In genomic region chr13:82800391-82800790, GRCh38 we compare ENCODE assay signal across 31 cellular contexts.
A peak's percentile ranks its signal among the peaks of the same experiment; 100 is the strongest.
DNase-seq lines count a peak whose midpoint lies in the region; ATAC-seq and TF ChIP-seq lines count a peak whose summit lies in the region.
"Had no signal": no experiment of that assay in that cellular context is flagged by ENCODE, and none has a peak within 500 bp of the region (broad histone marks: within the 10 kb centered on the region; RNA-seq: fewer than 3 reads in every experiment).

No MANE protein-coding gene starts in this region.

- 50% methylated on average over 2 of the region's 2 CpGs for WGBS in mammary epithelial cell (ENCODE audit: low coverage, missing lambda C conversion rate)
- 42 to 83% methylated on average over 2 of the region's 2 CpGs for WGBS in gastroesophageal sphincter (ENCODE audit: low coverage in 1 of 2), 2 donors

- H3K4me3 ChIP-seq in mammary epithelial cell (replicated peaks in 1 of 3; ENCODE audit: insufficient read depth in 1 of 3, low read depth in 2 of 3, low read length in 3 of 3) (no peak overlapping the region), breast epithelium (no peak overlapping the region), fibroblast of mammary gland (ENCODE audit: control insufficient read depth, low read depth, low read length) (no peak overlapping the region), gastroesophageal sphincter (no peak overlapping the region)
- H3K4me3 ChIP-seq in effector memory CD4-positive, alpha-beta T cell (ENCODE audit: insufficient read depth, low read depth, low read length, poor library complexity, severe bottlenecking) = no peak overlapping the region
- H3K4me3 ChIP-seq: colonic mucosa, esophagus muscularis mucosa, K562, vagina had no signal

- TF ChIP-seq CTCF in mammary epithelial cell (conservative IDR thresholded peaks at IDR 0.05 in 1 of 2, IDR thresholded peaks at IDR 0.05 in 1 of 2; ENCODE audit: extremely low read depth in 1 of 2, insufficient read depth in 1 of 2, low read depth in 1 of 2, low read length in 2 of 2) = no peak
- no peak for TF ChIP-seq CTCF in breast epithelium (IDR thresholded peaks at IDR 0.05)
- TF ChIP-seq CTCF in fibroblast of mammary gland (conservative IDR thresholded peaks at IDR 0.05; ENCODE audit: control insufficient read depth, insufficient read depth, low read depth, low read length) = no peak
- no peak for TF ChIP-seq CTCF in gastroesophageal sphincter (IDR thresholded peaks at IDR 0.05)

- no peaks in the 10 kb centered on the region for H3K79me2 ChIP-seq in mammary epithelial cell (ENCODE audit: insufficient read depth, low read length)

- no peak for TF ChIP-seq POLR2A in breast epithelium (IDR thresholded peaks at IDR 0.05)
- TF ChIP-seq POLR2A in gastroesophageal sphincter (IDR thresholded peaks at IDR 0.05) = no peak

- no peak overlapping the region for H3K9ac ChIP-seq in mammary epithelial cell (ENCODE audit: insufficient read depth, low read length)
- H3K9ac ChIP-seq: SK-N-SH had no signal

- dilution Hi-C loops in mammary epithelial cell (cut with HindIII; ENCODE audit: low sequenced_read_pairs) = no loop called here

- H2AFZ ChIP-seq in mammary epithelial cell (ENCODE audit: low read depth, low read length) = peak overlapping the region; percentile 6

- H3K4me1 ChIP-seq in mammary epithelial cell (ENCODE audit: insufficient read depth, low read length) = no peaks in the 10 kb centered on the region
- no peaks in the 10 kb centered on the region for H3K4me1 ChIP-seq in breast epithelium
- H3K4me1 ChIP-seq in effector memory CD4-positive, alpha-beta T cell (ENCODE audit: control insufficient read depth, insufficient read depth, low read length, poor library complexity, severe bottlenecking) = no peaks in the 10 kb centered on the region
- no peaks in the 10 kb centered on the region for H3K4me1 ChIP-seq in gastroesophageal sphincter
- H3K4me1 ChIP-seq: colonic mucosa, esophagus muscularis mucosa, vagina had no signal

- intact Hi-C loops in mammary epithelial cell (cut with micrococcal nuclease) = no loop called here
- intact Hi-C loops in breast epithelium (cut with DNase I; ENCODE audit: low total_unique reads) = no loop called here

- peaks cover 2% of the 10 kb centered on the region for H3K9me3 ChIP-seq in mammary epithelial cell (replicated peaks; ENCODE audit: insufficient read depth, low read length)
- no peaks in the 10 kb centered on the region for H3K9me3 ChIP-seq in breast epithelium
- H3K9me3 ChIP-seq in effector memory CD4-positive, alpha-beta T cell (ENCODE audit: control insufficient read depth, low read length) = no peaks in the 10 kb centered on the region
- no peaks in the 10 kb centered on the region for H3K9me3 ChIP-seq in gastroesophageal sphincter
- H3K9me3 ChIP-seq: colonic mucosa, esophagus muscularis mucosa, SK-N-SH, vagina had no signal

- in situ Hi-C loops in mammary epithelial cell (cut with MboI; ENCODE audit: low sequenced_read_pairs in 2 of 2) = no loop called here

- no peaks in the 10 kb centered on the region for H3K27me3 ChIP-seq in mammary epithelial cell (ENCODE audit: insufficient read depth, low read length)
- no peaks in the 10 kb centered on the region for H3K27me3 ChIP-seq in breast epithelium
- no peaks in the 10 kb centered on the region for H3K27me3 ChIP-seq in effector memory CD4-positive, alpha-beta T cell (replicated peaks; ENCODE audit: control insufficient read depth, insufficient read depth, low read length, poor library complexity, severe bottlenecking)
- no peaks in the 10 kb centered on the region for H3K27me3 ChIP-seq in gastroesophageal sphincter
- H3K27me3 ChIP-seq: brain microvascular endothelial cell, colonic mucosa, esophagus muscularis mucosa, vagina had no signal

- TF ChIP-seq EP300 in gastroesophageal sphincter (IDR thresholded peaks at IDR 0.05) = no peak

- DNase-seq in mammary epithelial cell = no peak
- no peak for DNase-seq in breast epithelium (ENCODE audit: low spot score in 2 of 2)
- peak; percentile 6 for DNase-seq in amniotic stem cell (lab: John Stamatoyannopoulos, UW)
- peak; percentile 6 for DNase-seq in fibroblast of mammary gland (ENCODE audit: low read depth)
- no peak for DNase-seq in effector memory CD4-positive, alpha-beta T cell
- DNase-seq in stimulated activated CD4-positive, alpha-beta T cell treated with anti-CD3 and anti-CD28 coated beads, Interleukin-4, amount 100 ng/mL, for 4 hours = no peak
- DNase-seq in AG08396 (ENCODE audit: low spot score) = no peak
- DNase-seq: activated CD4-positive, alpha-beta T cell treated with anti-CD3 and anti-CD28 coated beads for 1 hour; activated CD8-positive, alpha-beta T cell treated with anti-CD3 and anti-CD28 coated beads, Interleukin-2, amount 10 ng/mL, durations not matched to agents 7 days and 5 days; activated effector memory CD4-positive, alpha-beta T cell treated with Interleukin-2 at 50 U/mL for 16 hours; activated naive CD8-positive, alpha-beta T cell treated with anti-CD3 and anti-CD28 coated beads, Interleukin-2, amount 10 ng/mL, durations not matched to agents 7 days and 5 days; brain microvascular endothelial cell; CD8-positive, alpha-beta T cell; colonic mucosa; DMS 273 treated with DMSO at 0.1 percent for 48 hours; endodermal cell; left ventricle myocardium superior; naive thymus-derived CD8-positive, alpha-beta T cell; NCI-H1417 treated with DMSO at 0.1 percent for 48 hours; NCI-H2081 treated with DMSO at 0.1 percent for 48 hours; NCI-H774; SK-N-SH; stimulated activated naive CD8-positive, alpha-beta T cell treated with anti-CD3 and anti-CD28 coated beads, Interleukin-15, amount 100 ng/mL, for 72 hours; T-helper 17 cell had no signal

- H3K36me3 ChIP-seq in mammary epithelial cell (ENCODE audit: insufficient read depth, low read length) (no peaks in the 10 kb centered on the region), breast epithelium (no peaks in the 10 kb centered on the region), gastroesophageal sphincter (no peaks in the 10 kb centered on the region)
- no peaks in the 10 kb centered on the region for H3K36me3 ChIP-seq in effector memory CD4-positive, alpha-beta T cell (ENCODE audit: control insufficient read depth, insufficient read depth, low read length)
- H3K36me3 ChIP-seq: brain microvascular endothelial cell, colonic mucosa, esophagus muscularis mucosa, vagina had no signal

- no peaks in the 10 kb centered on the region for H4K20me1 ChIP-seq in mammary epithelial cell (ENCODE audit: insufficient read depth, low read length)

- CTCF ChIA-PET in mammary epithelial cell (lab: Charles Lee; ENCODE audit: low non-redundant PET) = no interaction called here

- no peak overlapping the region for H3K4me2 ChIP-seq in mammary epithelial cell (ENCODE audit: insufficient read depth, low read depth, low read length)
- H3K4me2 ChIP-seq: SK-N-SH had no signal

- no peak overlapping the region for H3K27ac ChIP-seq in mammary epithelial cell (ENCODE audit: insufficient read depth, low read depth, low read length)
- H3K27ac ChIP-seq in breast epithelium = no peak overlapping the region
- no peak overlapping the region for H3K27ac ChIP-seq in effector memory CD4-positive, alpha-beta T cell (ENCODE audit: insufficient read depth, low read length, poor library complexity, severe bottlenecking)
- no peak overlapping the region for H3K27ac ChIP-seq in gastroesophageal sphincter
- H3K27ac ChIP-seq: 22Rv1, brain microvascular endothelial cell, colonic mucosa, esophagus muscularis mucosa, RWPE1, vagina had no signal

- no peak for ATAC-seq in gastroesophageal sphincter
- ATAC-seq: activated CD8-positive, alpha-beta T cell treated with anti-CD3 and anti-CD28 coated beads, Interleukin-2, amount 10 ng/mL, durations not matched to agents 7 days and 5 days; CD8-positive, alpha-beta T cell; HCT116; K562; left ventricle myocardium superior; naive thymus-derived CD8-positive, alpha-beta T cell; stimulated activated naive CD8-positive, alpha-beta T cell treated with anti-CD3 and anti-CD28 coated beads, Interleukin-15, amount 100 ng/mL, for 72 hours; T-helper 17 cell had no signal

- no TSS peak for BruUV-seq in mammary epithelial cell (replicated peaks; lab: Mats Ljungman, UMichigan)

Comparison
In these comparisons a context has a peak if more than half of its experiments do, and no peak if none do; other contexts are left out.
1. DNase-seq: peak in amniotic stem cell (single experiment) and fibroblast of mammary gland (single experiment); none in mammary epithelial cell (single experiment), breast epithelium (0 of 2), effector memory CD4-positive, alpha-beta T cell (0 of 3), stimulated activated CD4-positive, alpha-beta T cell treated with anti-CD3 and anti-CD28 coated beads, Interleukin-4, amount 100 ng/mL, for 4 hours (0 of 2) and AG08396 (single experiment).